Comparison of ENCODE assay signal across 1 cellular context in genomic region chr17:17972126-17972951, GRCh38.
A peak's percentile ranks its signal among the peaks of the same experiment; 100 is the strongest.
TF ChIP-seq lines count a peak whose summit lies in the region.

A gene with protein sequence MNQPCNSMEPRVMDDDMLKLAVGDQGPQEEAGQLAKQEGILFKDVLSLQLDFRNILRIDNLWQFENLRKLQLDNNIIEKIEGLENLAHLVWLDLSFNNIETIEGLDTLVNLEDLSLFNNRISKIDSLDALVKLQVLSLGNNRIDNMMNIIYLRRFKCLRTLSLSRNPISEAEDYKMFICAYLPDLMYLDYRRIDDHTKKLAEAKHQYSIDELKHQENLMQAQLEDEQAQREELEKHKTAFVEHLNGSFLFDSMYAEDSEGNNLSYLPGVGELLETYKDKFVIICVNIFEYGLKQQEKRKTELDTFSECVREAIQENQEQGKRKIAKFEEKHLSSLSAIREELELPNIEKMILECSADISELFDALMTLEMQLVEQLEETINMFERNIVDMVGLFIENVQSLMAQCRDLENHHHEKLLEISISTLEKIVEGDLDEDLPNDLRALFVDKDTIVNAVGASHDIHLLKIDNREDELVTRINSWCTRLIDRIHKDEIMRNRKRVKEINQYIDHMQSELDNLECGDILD (plus strand): TSS chr17:17972862. CDS start chr17:17977599, 4,737 bp downstream.
TSS of gene TOM1L2 (minus strand) at chr17:17972400. CDS start at chr17:17972313, 87 bp downstream.

TF ChIP-seq in HCT116, 20 proteins besides CTCF, POLR2A, EP300 and RAD21 (continued from another document):
- no peak for TF ChIP-seq REST (IDR thresholded peaks at IDR 0.05; ENCODE audit: low read depth)
- peak; percentile 100 for TF ChIP-seq SP1 (IDR thresholded peaks at IDR 0.05; ENCODE audit: low read depth)
- no peak for TF ChIP-seq SRF (IDR thresholded peaks at IDR 0.05; ENCODE audit: low read depth)
- TF ChIP-seq ELF1 (IDR thresholded peaks at IDR 0.05; ENCODE audit: borderline replicate concordance, low read depth): no peak; the same call in 1 of the 2 replicates
